Comparison of ENCODE assay signal across 17 cellular contexts in genomic region chrX:110448459-110448858, GRCh38.
DNase-seq lines count a peak whose midpoint lies in the region; ATAC-seq and TF ChIP-seq lines count a peak whose summit lies in the region.
"Had no signal": no experiment of that assay in that cellular context is flagged by ENCODE, and none has a peak within 500 bp of the region (broad histone marks: within the 10 kb centered on the region; RNA-seq: fewer than 3 reads in every experiment).

No MANE protein-coding gene starts in this region.

- peaks cover 4 to 11% (median 5%) of the 10 kb centered on the region in 5 donors for H3K27me3 Mint-ChIP-seq in naive thymus-derived CD4-positive, alpha-beta T cell

- DNase-seq in NCI-H2227 treated with DMSO at 0.1 percent for 48 hours (lab: John Stamatoyannopoulos, UW) (peak; percentile 3), NCI-H2227 (lab: John Stamatoyannopoulos, UW; ENCODE audit: unreplicated experiment) (no peak), H7 (peak; percentile 38), coronary artery (ENCODE audit: low spot score) (peak; percentile 24), putamen (ENCODE audit: low spot score) (no peak), aorta (no peak)
- no peak for DNase-seq in naive thymus-derived CD4-positive, alpha-beta T cell
- DNase-seq: ACHN; Calu3; CD4-positive, CD25-positive, alpha-beta regulatory T cell; DMS153; DMS79 treated with DMSO at 0.1 percent for 48 hours; EL; GDM1; IMR-90; KBM-7 had no signal

- H3K36me3 ChIP-seq in H7 (replicated peaks; ENCODE audit: control insufficient read depth, insufficient read depth, low read length) (no peaks in the 10 kb centered on the region), aorta (ENCODE audit: control insufficient read depth in 1 of 2, insufficient read depth in 2 of 2, low read length in 1 of 2) (no peaks in the 10 kb centered on the region)
- H3K36me3 ChIP-seq in naive thymus-derived CD4-positive, alpha-beta T cell (ENCODE audit: control insufficient read depth in 2 of 3, insufficient read depth in 3 of 3, low read length in 3 of 3), result no peaks in the 10 kb centered on the region
- H3K36me3 ChIP-seq: BLaER1 treated with 17β-estradiol and CSF1 and Interleukin-3, amounts not matched to agents 10 nM and 100 nM had no signal

- CTCF ChIA-PET in naive thymus-derived CD4-positive, alpha-beta T cell (lab: Charles Lee), result no interaction called here

- no peaks in the 10 kb centered on the region for H3K36me3 Mint-ChIP-seq in naive thymus-derived CD4-positive, alpha-beta T cell
- H3K36me3 Mint-ChIP-seq: CD4-positive, CD25-positive, alpha-beta regulatory T cell had no signal

- H3K27ac ChIP-seq in coronary artery, result no peak overlapping the region
- H3K27ac ChIP-seq in naive thymus-derived CD4-positive, alpha-beta T cell (ENCODE audit: low read depth, low read length), result no peak overlapping the region
- H3K27ac ChIP-seq in aorta (ENCODE audit: low read depth in 1 of 2, low read length in 2 of 2), result no peak overlapping the region
- H3K27ac ChIP-seq: BLaER1 treated with 17β-estradiol and CSF1 and Interleukin-3, amounts not matched to agents 10 nM and 100 nM had no signal

- H3K27me3 ChIP-seq in H7 (ENCODE audit: control insufficient read depth, insufficient read depth, low read length) (no peaks in the 10 kb centered on the region), aorta (ENCODE audit: control insufficient read depth in 1 of 2, insufficient read depth in 2 of 2, low read length in 1 of 2) (no peaks in the 10 kb centered on the region)
- peaks cover 0 to 4% of the 10 kb centered on the region in 2 donors for H3K27me3 ChIP-seq in naive thymus-derived CD4-positive, alpha-beta T cell (ENCODE audit: control insufficient read depth in 2 of 2, insufficient read depth in 2 of 2, low read length in 2 of 2)

- POLR2A ChIA-PET in naive thymus-derived CD4-positive, alpha-beta T cell (lab: Charles Lee), result no interaction called here

- no peaks in the 10 kb centered on the region for H3K9me3 ChIP-seq in naive thymus-derived CD4-positive, alpha-beta T cell (ENCODE audit: control insufficient read depth in 2 of 3, low read length in 3 of 3)
- no peaks in the 10 kb centered on the region for H3K9me3 ChIP-seq in aorta (ENCODE audit: control insufficient read depth, low read length)
- H3K9me3 ChIP-seq: BLaER1 treated with 17β-estradiol and CSF1 and Interleukin-3, amounts not matched to agents 10 nM and 100 nM had no signal

- ATAC-seq in naive thymus-derived CD4-positive, alpha-beta T cell, result no peak
- ATAC-seq in aorta (ENCODE audit: low FRiP score), result no peak

- no peaks in the 10 kb centered on the region for H3K4me1 Mint-ChIP-seq in naive thymus-derived CD4-positive, alpha-beta T cell
- H3K4me1 Mint-ChIP-seq: CD4-positive, CD25-positive, alpha-beta regulatory T cell had no signal

- H3K4me1 ChIP-seq in naive thymus-derived CD4-positive, alpha-beta T cell (ENCODE audit: control insufficient read depth in 2 of 2, insufficient read depth in 2 of 2, low read length in 2 of 2), result no peaks in the 10 kb centered on the region
- H3K4me1 ChIP-seq in aorta (ENCODE audit: control insufficient read depth in 1 of 2, insufficient read depth in 2 of 2, low read length in 2 of 2), result no peaks in the 10 kb centered on the region

- H3K9me3 Mint-ChIP-seq in naive thymus-derived CD4-positive, alpha-beta T cell, result no peaks in the 10 kb centered on the region

- no peak overlapping the region for H3K4me3 Mint-ChIP-seq in naive thymus-derived CD4-positive, alpha-beta T cell
- H3K4me3 Mint-ChIP-seq: CD4-positive, CD25-positive, alpha-beta regulatory T cell had no signal

- TF ChIP-seq CTCF in coronary artery (IDR thresholded peaks at IDR 0.05), result no peak

- no peak overlapping the region for H3K27ac Mint-ChIP-seq in naive thymus-derived CD4-positive, alpha-beta T cell

- 72 to 86% methylated on average over 10 of the region's 10 CpGs for WGBS in aorta, 2 donors

- intact Hi-C loops in naive thymus-derived CD4-positive, alpha-beta T cell (cut with micrococcal nuclease), result no loop called here
- intact Hi-C loops in aorta (cut with DNase I), result loop anchor here in 1 of 2 donors (5.0 kb wide), 1 partner anchor 399 kb away; no protein-coding TSS in a partner anchor

- H3K4me3 ChIP-seq in H7 (ENCODE audit: insufficient read depth, low read depth, low read length) (no peak overlapping the region), coronary artery (no peak overlapping the region), aorta (ENCODE audit: low read length in 2 of 2) (no peak overlapping the region)
- no peak overlapping the region for H3K4me3 ChIP-seq in naive thymus-derived CD4-positive, alpha-beta T cell (ENCODE audit: low read length)
- H3K4me3 ChIP-seq: BLaER1 treated with 17β-estradiol and CSF1 and Interleukin-3, amounts not matched to agents 10 nM and 100 nM had no signal

Comparison
In these comparisons a context has a peak if more than half of its experiments do, and no peak if none do; other contexts are left out.
1. DNase-seq: peak in NCI-H2227 treated with DMSO at 0.1 percent for 48 hours (single experiment), H7 (single experiment) and coronary artery (single experiment); none in NCI-H2227 (single experiment), putamen (single experiment), naive thymus-derived CD4-positive, alpha-beta T cell (0 of 9) and aorta (0 of 2).